Comparison of ENCODE assay signal across 11 cellular contexts in genomic region chr17:10051112-10051511, GRCh38.
DNase-seq lines count a peak whose midpoint lies in the region; ATAC-seq and TF ChIP-seq lines count a peak whose summit lies in the region.
"Had no signal": no experiment of that assay in that cellular context is flagged by ENCODE, and none has a peak within 500 bp of the region (broad histone marks: within the 10 kb centered on the region; RNA-seq: fewer than 3 reads in every experiment).

No MANE protein-coding gene starts in this region.

- H3K4me1 ChIP-seq in colonic mucosa (no peaks in the 10 kb centered on the region), rectal smooth muscle tissue (ENCODE audit: control insufficient read depth, insufficient read depth, low read length) (peaks cover 8% of the 10 kb centered on the region)
- H3K4me1 ChIP-seq: right lobe of liver had no signal

- no peaks in the 10 kb centered on the region for H3K36me3 ChIP-seq in colonic mucosa
- no peaks in the 10 kb centered on the region for H3K36me3 ChIP-seq in rectal smooth muscle tissue (ENCODE audit: control insufficient read depth, insufficient read depth, low read length)
- H3K36me3 ChIP-seq: right lobe of liver had no signal

- no peaks in the 10 kb centered on the region for H3K27me3 ChIP-seq in colonic mucosa
- no peaks in the 10 kb centered on the region for H3K27me3 ChIP-seq in rectal smooth muscle tissue (ENCODE audit: control insufficient read depth, insufficient read depth, low read length)
- H3K27me3 ChIP-seq: right lobe of liver had no signal

- TF ChIP-seq CTCF in colonic mucosa (IDR thresholded peaks at IDR 0.05): no peak

- H3K4me3 ChIP-seq in colonic mucosa (no peak overlapping the region), rectal smooth muscle tissue (ENCODE audit: low read length) (peak overlapping the region; percentile 12)
- H3K4me3 ChIP-seq: right lobe of liver had no signal

- ATAC-seq in HG02938 (IDR thresholded peaks at IDR 0.05; ENCODE audit: unreplicated experiment) (peak; percentile 14), HG03460 (IDR thresholded peaks at IDR 0.05; ENCODE audit: unreplicated experiment) (no peak)

- peak; percentile 70 for DNase-seq in Daoy (ENCODE audit: low read depth)
- DNase-seq in colonic mucosa: no peak
- DNase-seq in nucleus accumbens (lab: John Stamatoyannopoulos, UW): no peak
- no peak for DNase-seq in NCI-H187 (lab: John Stamatoyannopoulos, UW)
- no peak for DNase-seq in SW 1271 (lab: John Stamatoyannopoulos, UW)
- DNase-seq: midbrain, right lobe of liver had no signal

- H3K9me3 ChIP-seq in colonic mucosa: no peaks in the 10 kb centered on the region
- H3K9me3 ChIP-seq: right lobe of liver had no signal

- H3K27ac ChIP-seq in colonic mucosa: peak overlapping the region; percentile 47
- H3K27ac ChIP-seq in rectal smooth muscle tissue (ENCODE audit: low read depth, low read length): peak overlapping the region; percentile 63
- H3K27ac ChIP-seq: right lobe of liver, RWPE1 had no signal

- H3K9ac ChIP-seq in colonic mucosa (ENCODE audit: low read depth in 2 of 2, low read length in 2 of 2) (no peak overlapping the region), rectal smooth muscle tissue (ENCODE audit: low read length) (no peak overlapping the region)

- intact Hi-C loops in colonic mucosa (cut with DNase I): no loop called here
